13 cellular contexts compared by ENCODE assay signal in genomic region chr5:158886086-158886485, GRCh38.
A peak's percentile ranks its signal among the peaks of the same experiment; 100 is the strongest.
DNase-seq lines count a peak whose midpoint lies in the region; FAIRE-seq and TF ChIP-seq lines count a peak whose summit lies in the region.
"Had no signal": no experiment of that assay in that cellular context is flagged by ENCODE, and none has a peak within 500 bp of the region (broad histone marks: within the 10 kb centered on the region; RNA-seq: fewer than 3 reads in every experiment).

No MANE protein-coding gene starts in this region.

- H3K4me1 ChIP-seq in OCI-LY1 (ENCODE audit: insufficient read depth, low read length, severe bottlenecking) (peaks cover 93% of the 10 kb centered on the region), mesendoderm (ENCODE audit: control insufficient read depth, low read depth, low read length) (no peaks in the 10 kb centered on the region)

- no peaks in the 10 kb centered on the region for H3K9me2 ChIP-seq in OCI-LY1 (ENCODE audit: low read depth, low read length)

- H3K18ac ChIP-seq in mesendoderm (ENCODE audit: low read length) = no peak overlapping the region

- no peak overlapping the region for H2AFZ ChIP-seq in OCI-LY1 (ENCODE audit: low read length)

- no peaks in the 10 kb centered on the region for H3K79me1 ChIP-seq in mesendoderm (ENCODE audit: low read length)

- no peak overlapping the region for H2AK5ac ChIP-seq in mesendoderm (ENCODE audit: low read length)

- no peak overlapping the region for H3K27ac Mint-ChIP-seq in immature natural killer cell
- H3K27ac Mint-ChIP-seq: CD8-positive, alpha-beta T cell had no signal

- H3K23ac ChIP-seq in mesendoderm (ENCODE audit: low read length) = no peak overlapping the region

- no peak for TF ChIP-seq CTCF in OCI-LY1 (IDR thresholded peaks at IDR 0.05; ENCODE audit: low read length)
- TF ChIP-seq CTCF in fibroblast of pulmonary artery (IDR thresholded peaks at IDR 0.05; ENCODE audit: low read length, missing control alignments) = no peak

- H3K36me3 Mint-ChIP-seq in immature natural killer cell = no peaks in the 10 kb centered on the region
- H3K36me3 Mint-ChIP-seq: CD8-positive, alpha-beta T cell had no signal

- H2BK15ac ChIP-seq in mesendoderm (replicated peaks; ENCODE audit: low read depth) = no peak overlapping the region

- TF ChIP-seq POLR2A in GM12891 (IDR thresholded peaks at IDR 0.05; ENCODE audit: low read depth, low read length) = no peak

- no peak overlapping the region for H3K4me3 Mint-ChIP-seq in immature natural killer cell
- H3K4me3 Mint-ChIP-seq: CD8-positive, alpha-beta T cell had no signal

- H3K9me3 ChIP-seq in OCI-LY1 (ENCODE audit: low read length) = no peaks in the 10 kb centered on the region

- H4K8ac ChIP-seq in mesendoderm (ENCODE audit: low read depth, low read length) = no peak overlapping the region

- H3K4me1 Mint-ChIP-seq in immature natural killer cell = no peaks in the 10 kb centered on the region

- FAIRE-seq in GM12891 (lab: Jason Lieb, UNC) = peak; percentile 31
- FAIRE-seq: D721Med had no signal

- no peaks in the 10 kb centered on the region for H3K9me3 Mint-ChIP-seq in immature natural killer cell
- H3K9me3 Mint-ChIP-seq: CD8-positive, alpha-beta T cell had no signal

- H4K5ac ChIP-seq in mesendoderm (ENCODE audit: low read length) = no peak overlapping the region

- H3K36me3 ChIP-seq in OCI-LY1 (ENCODE audit: insufficient read depth, low read length) (no peaks in the 10 kb centered on the region), mesendoderm (ENCODE audit: control insufficient read depth, insufficient read depth, low read length) (no peaks in the 10 kb centered on the region)

- no peaks in the 10 kb centered on the region for H4K20me1 ChIP-seq in OCI-LY1 (ENCODE audit: insufficient read depth, low read length)

- H3K4ac ChIP-seq in mesendoderm (ENCODE audit: low read depth, low read length) = no peak overlapping the region

- WGBS in mesendoderm (ENCODE audit: extremely low coverage, insufficient coverage, low lambda C conversion rate) = no CpG with 5 or more reads among the region's 2 CpGs

- no peak overlapping the region for H2BK5ac ChIP-seq in mesendoderm (ENCODE audit: low read length)

- no peak overlapping the region for H3K56ac ChIP-seq in mesendoderm (ENCODE audit: low read length)

- H3K9ac ChIP-seq in OCI-LY1 (ENCODE audit: low read length) = peak overlapping the region; percentile 32; the same call in 1 of the 2 replicates
- no peak overlapping the region for H3K9ac ChIP-seq in mesendoderm (ENCODE audit: low read length)

- no peaks in the 10 kb centered on the region for H3K27me3 ChIP-seq in OCI-LY1 (ENCODE audit: insufficient read depth, low read length)
- H3K27me3 ChIP-seq in mesendoderm (ENCODE audit: insufficient read depth, low read length, poor library complexity) = no peaks in the 10 kb centered on the region

- H3K4me2 ChIP-seq in OCI-LY1 (ENCODE audit: low read length) (peak overlapping the region; percentile 58; the same call in 1 of the 2 replicates), mesendoderm (ENCODE audit: low read length) (no peak overlapping the region)

- peak overlapping the region; percentile 94 for H3K27ac ChIP-seq in OCI-LY1 (ENCODE audit: low read depth, low read length, poor library complexity, severe bottlenecking)
- H3K27ac ChIP-seq in mesendoderm (ENCODE audit: low read depth, low read length) = no peak overlapping the region

- H3K4me3 ChIP-seq in OCI-LY1 (ENCODE audit: low read depth, low read length, poor library complexity, severe bottlenecking) (no peak overlapping the region), fibroblast of pulmonary artery (replicated peaks; ENCODE audit: low read depth, low read length) (no peak overlapping the region), mesendoderm (ENCODE audit: low read length) (no peak overlapping the region)

- H3K27me3 Mint-ChIP-seq in immature natural killer cell (ENCODE audit: low read depth in 3 of 3) = peaks cover 0 to 7% (median 6%) of the 10 kb centered on the region in 3 donors

- DNase-seq in GM12891 (ENCODE audit: insufficient read length, low spot score) (no peak), fibroblast of pulmonary artery (ENCODE audit: low read depth) (peak; percentile 13), mesendoderm (no peak), NCI-H187 treated with DMSO at 0.1 percent for 48 hours (lab: John Stamatoyannopoulos, UW) (no peak), immature natural killer cell (no peak), DMS153 treated with DMSO at 0.1 percent for 48 hours (lab: John Stamatoyannopoulos, UW; ENCODE audit: unreplicated experiment) (no peak)
- DNase-seq: CD8-positive, alpha-beta T cell; HCEC 1CT; NCI-H1436 treated with DMSO at 0.1 percent for 48 hours; NCI-H2081 treated with DMSO at 0.1 percent for 48 hours; NCI-H226 had no signal

- H3K79me2 ChIP-seq in OCI-LY1 (ENCODE audit: insufficient read depth, low read length) (no peaks in the 10 kb centered on the region), mesendoderm (ENCODE audit: control insufficient read depth, insufficient read depth, low read length) (no peaks in the 10 kb centered on the region)

- no peak overlapping the region for H2BK120ac ChIP-seq in mesendoderm (ENCODE audit: low read depth, low read length)

- no peaks in the 10 kb centered on the region for H3F3A ChIP-seq in OCI-LY1 (ENCODE audit: insufficient read depth, low read length)

TF ChIP-seq in GM12891, 5 proteins besides CTCF, POLR2A, EP300 and RAD21:
- no peak for TF ChIP-seq POLR2AphosphoS5 (IDR thresholded peaks at IDR 0.05; ENCODE audit: low read depth, low read length)
- no peak for TF ChIP-seq POU2F2 (IDR thresholded peaks at IDR 0.05; ENCODE audit: low read depth, low read length)
- no peak for TF ChIP-seq SPI1 (IDR thresholded peaks at IDR 0.05; ENCODE audit: low read depth, low read length)
- no peak for TF ChIP-seq PAX5 (IDR thresholded peaks at IDR 0.05; ENCODE audit: insufficient read depth, low read length, severe bottlenecking)
- no peak for TF ChIP-seq TAF1 (IDR thresholded peaks at IDR 0.05; ENCODE audit: low read depth, low read length)
